8 cellular contexts compared by ENCODE assay signal in genomic region chr4:42655921-42656735, GRCh38. TPM values are rescaled to one million over a fixed set of nuclear protein-coding genes. Genes with fewer than 3 reads are reported as not detected.
DNase-seq lines count a peak whose midpoint lies in the region; ATAC-seq and TF ChIP-seq lines count a peak whose summit lies in the region.

No MANE protein-coding gene starts in this region.

- H3K27ac ChIP-seq in DND-41 (ENCODE audit: low read length): peak overlapping the region; percentile 67
- H3K27ac ChIP-seq in KMS-11: peak overlapping the region; percentile 68
- H3K27ac ChIP-seq in colonic mucosa: peak overlapping the region; percentile 88

- no peaks in the 10 kb centered on the region for H3K36me3 ChIP-seq in DND-41 (ENCODE audit: insufficient read depth, low read length)
- no peaks in the 10 kb centered on the region for H3K36me3 ChIP-seq in KMS-11 (ENCODE audit: insufficient read depth)
- no peaks in the 10 kb centered on the region for H3K36me3 ChIP-seq in colonic mucosa

- TF ChIP-seq POLR2A in lower leg skin (IDR thresholded peaks at IDR 0.05): no peak

- intact Hi-C loops in colonic mucosa (cut with DNase I) (loop anchor here (10.0 kb wide), 1 partner anchor 81 kb away; no protein-coding TSS in a partner anchor), lower leg skin (cut with DNase I; ENCODE audit: low total_unique reads) (no loop called here)

- peak; percentile 57 for DNase-seq in DND-41
- DNase-seq in activated CD4-positive, CD25-positive, alpha-beta regulatory T cell treated with anti-CD3 and anti-CD28 coated beads, Interleukin-2, amount 50 U/mL, for 72 hours: peak; percentile 54
- peak; percentile 55 for DNase-seq in colonic mucosa
- DNase-seq in lower leg skin (ENCODE audit: low spot score in 2 of 2): peak; percentile 29 to 90
- DNase-seq in stimulated activated CD4-positive, alpha-beta T cell treated with anti-CD3 and anti-CD28 coated beads, TNF-alpha, amount 100 ng/mL, for 4 hours (ENCODE audit: low read depth in 3 of 3): peak; percentile 15 to 21 (median 18)
- DNase-seq in HCEC 1CT: no peak

- H3K9me3 ChIP-seq in DND-41 (ENCODE audit: insufficient read depth, low read length, severe bottlenecking) (no peaks in the 10 kb centered on the region), colonic mucosa (no peaks in the 10 kb centered on the region)

- H3K4me2 ChIP-seq in DND-41 (ENCODE audit: insufficient read depth, low read length) (peak overlapping the region; percentile 84), KMS-11 (peak overlapping the region; percentile 88)

- TF ChIP-seq CTCF in DND-41 (IDR thresholded peaks at IDR 0.05; ENCODE audit: borderline replicate concordance, extremely low read depth, low read length, poor library complexity, severe bottlenecking): no peak
- no peak for TF ChIP-seq CTCF in KMS-11 (conservative IDR thresholded peaks at IDR 0.05; ENCODE audit: low read depth, low read length)
- no peak for TF ChIP-seq CTCF in colonic mucosa (IDR thresholded peaks at IDR 0.05)
- no peak for TF ChIP-seq CTCF in lower leg skin (IDR thresholded peaks at IDR 0.05)

- H3K9ac ChIP-seq in DND-41 (ENCODE audit: low read depth, low read length) (peak overlapping the region; percentile 75), KMS-11 (peak overlapping the region; percentile 71), colonic mucosa (ENCODE audit: low read depth in 2 of 2, low read length in 2 of 2) (peak overlapping the region; percentile 82 to 86)

- no peaks in the 10 kb centered on the region for H4K20me1 ChIP-seq in DND-41 (ENCODE audit: insufficient read depth, low read length)
- no peaks in the 10 kb centered on the region for H4K20me1 ChIP-seq in KMS-11 (ENCODE audit: insufficient read depth)

- H2AFZ ChIP-seq in DND-41 (ENCODE audit: low read depth, low read length) (peak overlapping the region; percentile 89), KMS-11 (ENCODE audit: low read depth) (peak overlapping the region; percentile 47; the same call in 1 of the 2 replicates)

- 3 to 6% methylated on average over 37 to 44 of the region's 45 CpGs for WGBS in lower leg skin, 2 donors

- H3K27me3 ChIP-seq in DND-41 (ENCODE audit: insufficient read depth, low read length, poor library complexity) (no peaks in the 10 kb centered on the region), KMS-11 (ENCODE audit: insufficient read depth, low read depth) (no peaks in the 10 kb centered on the region), colonic mucosa (no peaks in the 10 kb centered on the region)

- peaks cover 32% of the 10 kb centered on the region for H3K4me1 ChIP-seq in DND-41 (ENCODE audit: insufficient read depth, low read length)
- peaks cover 24% of the 10 kb centered on the region for H3K4me1 ChIP-seq in KMS-11 (ENCODE audit: low read depth, poor library complexity, severe bottlenecking)
- H3K4me1 ChIP-seq in colonic mucosa: peaks cover 3% of the 10 kb centered on the region

- H3K79me2 ChIP-seq in DND-41 (ENCODE audit: insufficient read depth, low read length) (0 out of 2 replicates have a peak, but pooled peaks cover 3% of the 10 kb centered on the region), KMS-11 (ENCODE audit: insufficient read depth, low read depth) (peaks cover 15% of the 10 kb centered on the region; the same call in 1 of the 2 replicates)

- peak; percentile 44 for ATAC-seq in DND-41 (ENCODE audit: insufficient read depth, low read depth)
- peak; percentile 33 for ATAC-seq in GM21526 (IDR thresholded peaks at IDR 0.05; ENCODE audit: low FRiP score, unreplicated experiment)

- peak overlapping the region; percentile 41 to 79 for H3K4me3 ChIP-seq in DND-41 (ENCODE audit: low read depth in 1 of 2, low read length in 2 of 2)
- H3K4me3 ChIP-seq in KMS-11 (IDR thresholded peaks at IDR 0.05; ENCODE audit: insufficient read depth, low read depth, low read length): peak overlapping the region; percentile 47
- H3K4me3 ChIP-seq in colonic mucosa: peak overlapping the region; percentile 82
- peak overlapping the region; percentile 83 for H3K4me3 ChIP-seq in lower leg skin (ENCODE audit: low read depth, poor library complexity, severe bottlenecking)

RNA-seq across cellular contexts. Expression of gene ATP8A1, which starts 0.8 kb away (rescaled TPM):
- total RNA-seq in colonic mucosa: 10 to 100 TPM; 19.1 to 34.0 TPM
- 10 to 100 TPM in 1 of 4 donors, 1 to 10 TPM in 3; 4.9 to 13.8 (median 5.2) TPM for total RNA-seq in lower leg skin
